8 cellular contexts compared by ENCODE assay signal in genomic region chr12:56258820-56259183, GRCh38. TPM values are rescaled to one million over a fixed set of nuclear protein-coding genes. Genes with fewer than 3 reads are reported as not detected.
DNase-seq lines count a peak whose midpoint lies in the region; ATAC-seq and TF ChIP-seq lines count a peak whose summit lies in the region.

No MANE protein-coding gene starts in this region.

- H3K79me2 ChIP-seq in smooth muscle cell (ENCODE audit: low read depth): peaks cover 29% of the 10 kb centered on the region

- H4K20me1 ChIP-seq in smooth muscle cell (ENCODE audit: low read depth): peaks cover 35% of the 10 kb centered on the region

- H3K36me3 ChIP-seq in H7 (replicated peaks; ENCODE audit: control insufficient read depth, insufficient read depth, low read length): peaks cover 26% of the 10 kb centered on the region
- H3K36me3 ChIP-seq in WERI-Rb-1: peaks cover 32% of the 10 kb centered on the region
- peaks cover 3% of the 10 kb centered on the region for H3K36me3 ChIP-seq in smooth muscle cell (ENCODE audit: low read depth)

- H3F3A ChIP-seq in smooth muscle cell (ENCODE audit: low read depth): peaks cover 15% of the 10 kb centered on the region

- H3K4me1 ChIP-seq in right cardiac atrium (ENCODE audit: control insufficient read depth, insufficient read depth, low read length): peaks cover 12% of the 10 kb centered on the region
- H3K4me1 ChIP-seq in smooth muscle cell (ENCODE audit: low read depth): peaks cover 19% of the 10 kb centered on the region

- peak overlapping the region; percentile 100 for H2AFZ ChIP-seq in smooth muscle cell (ENCODE audit: low read depth)

- no peak for ATAC-seq in right cardiac atrium
- no peak for ATAC-seq in HG02759 (IDR thresholded peaks at IDR 0.05; ENCODE audit: unreplicated experiment)
- ATAC-seq in HG03135 (IDR thresholded peaks at IDR 0.05; ENCODE audit: unreplicated experiment): no peak

- no peaks in the 10 kb centered on the region for H3K27me3 ChIP-seq in H7 (ENCODE audit: control insufficient read depth, insufficient read depth, low read length)
- no peaks in the 10 kb centered on the region for H3K27me3 ChIP-seq in WERI-Rb-1 (ENCODE audit: insufficient read depth, low read depth, severe bottlenecking)
- no peaks in the 10 kb centered on the region for H3K27me3 ChIP-seq in right cardiac atrium (ENCODE audit: control insufficient read depth, insufficient read depth)
- no peaks in the 10 kb centered on the region for H3K27me3 ChIP-seq in smooth muscle cell (ENCODE audit: low read depth)

- intact Hi-C loops in right cardiac atrium (cut with DNase I): no loop called here

- 13% methylated on average over 9 of the region's 9 CpGs for WGBS in right cardiac atrium
- WGBS in smooth muscle cell (ENCODE audit: low lambda C conversion rate): 28% methylated on average over 9 of the region's 9 CpGs

- H3K27ac ChIP-seq in WERI-Rb-1: peak overlapping the region; percentile 96
- H3K27ac ChIP-seq in right cardiac atrium (ENCODE audit: low read length): peak overlapping the region; percentile 93
- H3K27ac ChIP-seq in smooth muscle cell (ENCODE audit: low read depth): peak overlapping the region; percentile 69

- H3K4me2 ChIP-seq in smooth muscle cell: peak overlapping the region; percentile 99

- no peaks in the 10 kb centered on the region for H3K9me3 ChIP-seq in WERI-Rb-1 (ENCODE audit: severe bottlenecking)
- H3K9me3 ChIP-seq in right cardiac atrium (ENCODE audit: control insufficient read depth, low read length): no peaks in the 10 kb centered on the region
- no peaks in the 10 kb centered on the region for H3K9me3 ChIP-seq in smooth muscle cell (replicated peaks; ENCODE audit: low read depth)

- DNase-seq in H7 (no peak), WERI-Rb-1 (no peak), right cardiac atrium (no peak), smooth muscle cell (lab: John Stamatoyannopoulos, UW; ENCODE audit: unreplicated experiment) (no peak), RKO (ENCODE audit: low spot score) (no peak), NCI-H2171 treated with DMSO at 0.1 percent for 48 hours (lab: John Stamatoyannopoulos, UW) (no peak)

- H3K4me3 ChIP-seq in H7 (ENCODE audit: insufficient read depth, low read depth, low read length) (peak overlapping the region; percentile 76), WERI-Rb-1 (ENCODE audit: low read depth, low read length) (peak overlapping the region; percentile 59), right cardiac atrium (ENCODE audit: low read length) (peak overlapping the region; percentile 85), smooth muscle cell (peak overlapping the region; percentile 99)

- peak overlapping the region; percentile 87 for H3K9ac ChIP-seq in smooth muscle cell (ENCODE audit: low read depth)

- TF ChIP-seq CTCF in WERI-Rb-1 (IDR thresholded peaks at IDR 0.05; ENCODE audit: low read depth, low read length): no peak
- no peak for TF ChIP-seq CTCF in smooth muscle cell (IDR thresholded peaks at IDR 0.05; ENCODE audit: borderline replicate concordance, insufficient read depth, poor library complexity, severe bottlenecking)

RNA-seq across cellular contexts. Expression of gene ANKRD52, which starts 0.6 kb away (rescaled TPM):
- total RNA-seq in H7 (2014; rRNA removed; shearing (Covaris generic)): 11.2 and 13.7 TPM in 2 replicates
- total RNA-seq in right cardiac atrium (10 to 100 TPM; 22.8 to 30.7 (median 25.6) TPM), smooth muscle cell (31.4 and 32.5 TPM in 2 replicates)
- polyA plus RNA-seq in right cardiac atrium (13.4 TPM), smooth muscle cell (49.9 and 54.0 TPM in 2 replicates)

RNA-seq across cellular contexts. Expression of gene COQ10A, which starts 7.9 kb away (rescaled TPM):
- total RNA-seq in H7 (2014; rRNA removed; shearing (Covaris generic)): 15.5 and 21.2 TPM in 2 replicates
- total RNA-seq in right cardiac atrium (100 to 1,000 TPM in 3 of 4 donors, 10 to 100 TPM in 1; 98.5 to 166 (median 117) TPM), smooth muscle cell (8.7 and 11.0 TPM in 2 replicates)
- polyA plus RNA-seq in right cardiac atrium (159 TPM), smooth muscle cell (9.8 and 16.8 TPM in 2 replicates)

RNA-seq across cellular contexts. Expression of gene SLC39A5, which starts 29.0 kb away (rescaled TPM):
- 0.48 TPM in 1 of 2 replicates, not detected in the other for total RNA-seq in H7 (2014; rRNA removed; shearing (Covaris generic))
- total RNA-seq in right cardiac atrium (under 1 TPM in 1 of 4 donors, not detected in 3; 0.49 TPM), smooth muscle cell (0.36 and 0.99 TPM in 2 replicates)
- polyA plus RNA-seq in right cardiac atrium (0.18 TPM), smooth muscle cell (not detected in 2 replicates)

RNA-seq across cellular contexts. Expression of gene NABP2, which starts 34.7 kb away (rescaled TPM):
- 45.5 and 50.4 TPM in 2 replicates for total RNA-seq in H7 (2014; rRNA removed; shearing (Covaris generic))
- total RNA-seq in right cardiac atrium (10 to 100 TPM; 20.2 to 26.0 (median 24.4) TPM), smooth muscle cell (20.9 and 33.8 TPM in 2 replicates)
- polyA plus RNA-seq in right cardiac atrium (19.1 TPM), smooth muscle cell (14.2 and 16.4 TPM in 2 replicates)

RNA-seq across cellular contexts. Expression of gene RNF41, which starts 37.1 kb away (rescaled TPM):
- 96.2 and 98.4 TPM in 2 replicates for total RNA-seq in H7 (2014; rRNA removed; shearing (Covaris generic))
- total RNA-seq in right cardiac atrium (10 to 100 TPM; 43.5 to 63.2 (median 47.0) TPM), smooth muscle cell (46.1 and 65.2 TPM in 2 replicates)
- polyA plus RNA-seq in right cardiac atrium (17.4 TPM), smooth muscle cell (19.4 and 22.2 TPM in 2 replicates)
